14 cellular contexts compared by ENCODE assay signal in genomic region chr6:143545165-143545564, GRCh38. TPM values are rescaled to one million over a fixed set of nuclear protein-coding genes. Genes with fewer than 3 reads are reported as not detected.
DNase-seq lines count a peak whose midpoint lies in the region; ATAC-seq and TF ChIP-seq lines count a peak whose summit lies in the region.
"Had no signal": no experiment of that assay in that cellular context is flagged by ENCODE, and none has a peak within 500 bp of the region (broad histone marks: within the 10 kb centered on the region; RNA-seq: fewer than 3 reads in every experiment).

No MANE protein-coding gene starts in this region.

- peaks cover 56 to 97% (median 81%) of the 10 kb centered on the region in 4 donors for H3K4me1 Mint-ChIP-seq in CD4-positive, CD25-positive, alpha-beta regulatory T cell
- H3K4me1 Mint-ChIP-seq in CD8-positive, alpha-beta T cell (ENCODE audit: low read depth), result peaks cover 66% of the 10 kb centered on the region
- H3K4me1 Mint-ChIP-seq in activated CD8-positive, alpha-beta T cell treated with anti-CD3 and anti-CD28 coated beads for 36 hours (ENCODE audit: low read depth), result peaks cover 60% of the 10 kb centered on the region

- H3K4me3 ChIP-seq in CD4-positive, CD25-positive, alpha-beta regulatory T cell (ENCODE audit: low read depth, low read length), result peak overlapping the region; percentile 82
- no peak overlapping the region for H3K4me3 ChIP-seq in CD8-positive, alpha-beta T cell (ENCODE audit: low read depth, low read length)
- H3K4me3 ChIP-seq: dorsolateral prefrontal cortex, esophagus muscularis mucosa, uterus had no signal

- intact Hi-C loops in CD8-positive, alpha-beta T cell (cut with DNase I, micrococcal nuclease), result loop anchor here in 1 of 2 experiments (1.0 to 5.0 kb wide), 3 partner anchors 8 to 297 kb away; partner anchors contain the start of gene LTV1
- intact Hi-C loops in activated CD8-positive, alpha-beta T cell treated with anti-CD3 and anti-CD28 coated beads for 36 hours (cut with micrococcal nuclease), result no loop called here

- H3K27me3 Mint-ChIP-seq in CD4-positive, CD25-positive, alpha-beta regulatory T cell, result no peaks in the 10 kb centered on the region
- H3K27me3 Mint-ChIP-seq in CD8-positive, alpha-beta T cell (ENCODE audit: low read depth), result no peaks in the 10 kb centered on the region
- no peaks in the 10 kb centered on the region for H3K27me3 Mint-ChIP-seq in activated CD8-positive, alpha-beta T cell treated with anti-CD3 and anti-CD28 coated beads for 36 hours

- H3K27me3 ChIP-seq in CD4-positive, CD25-positive, alpha-beta regulatory T cell (ENCODE audit: control insufficient read depth, insufficient read depth, low read length), result no peaks in the 10 kb centered on the region
- no peaks in the 10 kb centered on the region for H3K27me3 ChIP-seq in CD8-positive, alpha-beta T cell (ENCODE audit: insufficient read depth, low read length)
- H3K27me3 ChIP-seq in foreskin keratinocyte, result no peaks in the 10 kb centered on the region
- H3K27me3 ChIP-seq: dorsolateral prefrontal cortex, esophagus muscularis mucosa, uterus had no signal

- H3K36me3 Mint-ChIP-seq in CD4-positive, CD25-positive, alpha-beta regulatory T cell, result no peaks in the 10 kb centered on the region
- no peaks in the 10 kb centered on the region for H3K36me3 Mint-ChIP-seq in CD8-positive, alpha-beta T cell
- H3K36me3 Mint-ChIP-seq in activated CD8-positive, alpha-beta T cell treated with anti-CD3 and anti-CD28 coated beads for 36 hours (ENCODE audit: low read depth), result no peaks in the 10 kb centered on the region

- POLR2A ChIA-PET in CD8-positive, alpha-beta T cell (lab: Charles Lee), result interaction anchor here (0.6 to 2.6 kb wide), 3 partner anchors 9 to 148 kb away, joined by 3 to 8 read pairs (median 3); no protein-coding TSS in a partner anchor
- POLR2A ChIA-PET in activated CD8-positive, alpha-beta T cell treated with anti-CD3 and anti-CD28 coated beads for 36 hours (lab: Charles Lee), result interaction anchor here (1.1 kb wide), 1 partner anchor 9 kb away, joined by 5 read pairs; no protein-coding TSS in a partner anchor

- CTCF ChIA-PET in CD8-positive, alpha-beta T cell (lab: Charles Lee), result no interaction called here
- CTCF ChIA-PET in activated CD8-positive, alpha-beta T cell treated with anti-CD3 and anti-CD28 coated beads for 36 hours (lab: Charles Lee), result interaction anchor here (1.7 kb wide), 2 partner anchors 16 to 396 kb away, joined by 3 to 5 read pairs; no protein-coding TSS in a partner anchor

- H3K27ac Mint-ChIP-seq in CD4-positive, CD25-positive, alpha-beta regulatory T cell, result peak overlapping the region; percentile 93 to 96 (median 96)
- peak overlapping the region; percentile 91 for H3K27ac Mint-ChIP-seq in CD8-positive, alpha-beta T cell
- peak overlapping the region; percentile 87 for H3K27ac Mint-ChIP-seq in activated CD8-positive, alpha-beta T cell treated with anti-CD3 and anti-CD28 coated beads for 36 hours

- peak overlapping the region; percentile 82 for H3K27ac ChIP-seq in CD4-positive, CD25-positive, alpha-beta regulatory T cell (ENCODE audit: insufficient read depth, low read length, poor library complexity, severe bottlenecking)
- H3K27ac ChIP-seq in CD8-positive, alpha-beta T cell (ENCODE audit: low read depth, low read length), result no peak overlapping the region
- H3K27ac ChIP-seq in foreskin keratinocyte, result no peak overlapping the region
- H3K27ac ChIP-seq: dorsolateral prefrontal cortex, esophagus muscularis mucosa, uterus had no signal

- TF ChIP-seq CTCF in CD8-positive, alpha-beta T cell (IDR thresholded peaks at IDR 0.05), result no peak
- TF ChIP-seq CTCF in activated CD8-positive, alpha-beta T cell treated with anti-CD3 and anti-CD28 coated beads for 36 hours (IDR thresholded peaks at IDR 0.05), result no peak
- TF ChIP-seq CTCF in foreskin keratinocyte (conservative IDR thresholded peaks at IDR 0.05), result no peak

- no peaks in the 10 kb centered on the region for H3K9me3 ChIP-seq in CD4-positive, CD25-positive, alpha-beta regulatory T cell (ENCODE audit: control insufficient read depth in 2 of 2, low read length in 2 of 2)
- H3K9me3 ChIP-seq in CD8-positive, alpha-beta T cell (ENCODE audit: low read length), result no peaks in the 10 kb centered on the region
- H3K9me3 ChIP-seq: esophagus muscularis mucosa, uterus had no signal

- H3K4me3 Mint-ChIP-seq in CD4-positive, CD25-positive, alpha-beta regulatory T cell, result peak overlapping the region; percentile 82 to 93 (median 83)
- peak overlapping the region; percentile 70 for H3K4me3 Mint-ChIP-seq in CD8-positive, alpha-beta T cell
- H3K4me3 Mint-ChIP-seq in activated CD8-positive, alpha-beta T cell treated with anti-CD3 and anti-CD28 coated beads for 36 hours, result no peak overlapping the region

- no peak for DNase-seq in CD4-positive, CD25-positive, alpha-beta regulatory T cell
- no peak for DNase-seq in CD8-positive, alpha-beta T cell
- no peak for DNase-seq in activated CD8-positive, alpha-beta T cell treated with anti-CD3 and anti-CD28 coated beads for 36 hours
- peak in 1 of 2 donors; percentile 39 for DNase-seq in foreskin keratinocyte
- DNase-seq: dorsolateral prefrontal cortex; NCI-H2029; NCI-H446 treated with DMSO at 0.1 percent for 48 hours; stimulated activated CD4-positive, alpha-beta T cell treated with anti-CD3 and anti-CD28 coated beads, Interleukin-1b, Interleukin-23, amount 100 ng/mL, for 48 hours; uterus had no signal

- peaks cover 98% of the 10 kb centered on the region for H3K4me1 ChIP-seq in CD4-positive, CD25-positive, alpha-beta regulatory T cell (ENCODE audit: control insufficient read depth, insufficient read depth, low read length, poor library complexity, severe bottlenecking)
- H3K4me1 ChIP-seq in CD8-positive, alpha-beta T cell (ENCODE audit: insufficient read depth, low read length), result peaks cover 10% of the 10 kb centered on the region
- H3K4me1 ChIP-seq in foreskin keratinocyte, result peaks cover 17% of the 10 kb centered on the region
- H3K4me1 ChIP-seq: esophagus muscularis mucosa, uterus had no signal

- H3K9me3 Mint-ChIP-seq in CD4-positive, CD25-positive, alpha-beta regulatory T cell, result no peaks in the 10 kb centered on the region
- no peaks in the 10 kb centered on the region for H3K9me3 Mint-ChIP-seq in CD8-positive, alpha-beta T cell
- no peaks in the 10 kb centered on the region for H3K9me3 Mint-ChIP-seq in activated CD8-positive, alpha-beta T cell treated with anti-CD3 and anti-CD28 coated beads for 36 hours

- no peaks in the 10 kb centered on the region for H3K36me3 ChIP-seq in CD4-positive, CD25-positive, alpha-beta regulatory T cell (ENCODE audit: control insufficient read depth, insufficient read depth, low read length)
- H3K36me3 ChIP-seq in CD8-positive, alpha-beta T cell (ENCODE audit: insufficient read depth, low read length), result no peaks in the 10 kb centered on the region
- H3K36me3 ChIP-seq: esophagus muscularis mucosa, uterus had no signal

- no peak for ATAC-seq in CD4-positive, CD25-positive, alpha-beta regulatory T cell (ENCODE audit: low read depth in 2 of 2)
- no peak for ATAC-seq in CD8-positive, alpha-beta T cell
- ATAC-seq in activated CD8-positive, alpha-beta T cell treated with anti-CD3 and anti-CD28 coated beads for 36 hours, result no peak
- peak; percentile 2 for ATAC-seq in foreskin keratinocyte
- ATAC-seq in HG02610 (IDR thresholded peaks at IDR 0.05; ENCODE audit: unreplicated experiment), result no peak
- no peak for ATAC-seq in GM18502 (IDR thresholded peaks at IDR 0.05; ENCODE audit: poor library complexity, unreplicated experiment)
- no peak for ATAC-seq in HG03039 (IDR thresholded peaks at IDR 0.05; ENCODE audit: unreplicated experiment)
- ATAC-seq: HCT116 had no signal

RNA-seq across cellular contexts. Expression of gene FUCA2, which starts 33.6 kb away (rescaled TPM):
- 6.1 TPM for total RNA-seq in CD4-positive, CD25-positive, alpha-beta regulatory T cell
- 10 to 100 TPM; 14.1 to 23.6 (median 22.2) TPM for polyA plus RNA-seq in CD4-positive, CD25-positive, alpha-beta regulatory T cell
- 1 to 10 TPM; 1.6 to 2.2 TPM for total RNA-seq in CD8-positive, alpha-beta T cell
- 1 to 10 TPM; 6.6 to 8.5 TPM for total RNA-seq in activated CD8-positive, alpha-beta T cell treated with anti-CD3 and anti-CD28 coated beads for 36 hours
- total RNA-seq in foreskin keratinocyte, result 18.8 and 20.1 TPM in 2 replicates
- polyA plus RNA-seq in foreskin keratinocyte, result 15.2 and 19.0 TPM in 2 replicates
